8 cellular contexts compared by ENCODE assay signal in the genomic region with DNA sequence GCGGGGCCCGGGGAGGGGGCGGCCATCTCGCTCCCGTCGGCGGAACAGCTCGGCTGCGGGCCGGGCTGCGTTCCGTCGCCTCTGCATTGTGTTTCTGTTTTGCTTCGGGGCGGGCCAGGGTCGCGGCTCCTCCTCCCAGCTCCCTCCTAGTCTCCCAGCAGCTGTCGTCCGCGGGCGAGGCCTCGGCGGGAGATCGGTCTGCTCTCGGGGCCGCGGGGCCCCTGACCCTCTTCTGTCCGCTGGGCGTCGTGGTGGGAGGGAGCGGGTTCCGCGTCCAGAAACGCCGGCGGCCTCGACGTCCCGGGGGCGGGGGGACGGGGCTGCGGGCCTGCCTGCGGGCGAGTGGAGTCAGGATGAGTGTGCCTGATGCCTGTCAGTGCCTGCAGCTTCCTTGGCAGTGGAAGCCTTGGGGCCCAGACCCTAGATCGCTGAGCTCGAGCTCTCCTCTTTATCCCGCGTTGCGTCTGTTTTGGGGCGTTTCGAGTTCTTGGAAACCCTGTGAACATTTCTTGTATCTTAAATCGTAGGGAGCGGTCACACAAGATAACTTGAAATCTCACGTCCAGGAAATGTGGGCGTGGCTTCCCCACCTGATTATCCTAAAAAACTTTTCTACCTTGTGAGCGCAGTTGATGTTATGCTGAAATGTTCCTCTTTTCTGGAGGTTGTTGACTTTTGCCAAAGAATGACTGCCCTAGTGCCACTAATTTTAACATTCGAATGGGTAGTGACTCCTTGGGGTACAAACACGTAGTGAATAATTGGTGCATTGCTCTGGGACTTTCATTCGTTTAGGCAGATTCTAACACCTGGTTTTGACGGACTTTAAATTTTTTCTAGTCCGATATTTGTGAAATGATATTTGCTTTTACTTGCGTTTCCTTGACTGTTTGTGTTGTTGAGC. TPM values are rescaled to one million over a fixed set of nuclear protein-coding genes. Genes with fewer than 3 reads are reported as not detected.
DNase-seq lines count a peak whose midpoint lies in the region; ATAC-seq and TF ChIP-seq lines count a peak whose summit lies in the region.

No MANE protein-coding gene starts in this region.

- TF ChIP-seq CTCF in colonic mucosa (IDR thresholded peaks at IDR 0.05), result no peak

- intact Hi-C loops in colonic mucosa (cut with DNase I), result no loop called here
- intact Hi-C loops in left colon (cut with DNase I, micrococcal nuclease), result no loop called here

- peaks cover 41% of the 10 kb centered on the region for H3K36me3 Mint-ChIP-seq in activated T-cell treated with anti-CD3 and anti-CD28 coated beads, Interleukin-2, amount 50 U/mL, for 24 hours (ENCODE audit: low read depth)

- H3K9ac ChIP-seq in colonic mucosa (ENCODE audit: low read depth in 2 of 2, low read length in 2 of 2), result peak overlapping the region; percentile 67 to 86

- peak overlapping the region; percentile 90 for H3K4me3 Mint-ChIP-seq in activated T-cell treated with anti-CD3 and anti-CD28 coated beads, Interleukin-2, amount 50 U/mL, for 24 hours

- in situ Hi-C loops in HAP-1 (cut with MboI; ENCODE audit: low sequenced_read_pairs), result no loop called here

- no peaks in the 10 kb centered on the region for H3K9me3 Mint-ChIP-seq in activated T-cell treated with anti-CD3 and anti-CD28 coated beads, Interleukin-2, amount 50 U/mL, for 24 hours

- no peak for DNase-seq in activated T-cell treated with anti-CD3 and anti-CD28 coated beads, Interleukin-2, amount 50 U/mL, for 24 hours
- no peak for DNase-seq in activated T-cell treated with anti-CD3 and anti-CD28 coated beads, Interleukin-2, amount 50 U/mL, for 1 hour
- peak; percentile 64 to 82 for DNase-seq in HAP-1 (ENCODE audit: low spot score in 2 of 2)
- DNase-seq in LoVo (ENCODE audit: low spot score), result peak; percentile 50
- DNase-seq in SK-N-DZ (ENCODE audit: low spot score), result peak; percentile 66
- peak; percentile 82 for DNase-seq in colonic mucosa
- DNase-seq in left colon, result peak; percentile 65 to 83
- DNase-seq in stimulated activated CD8-positive, alpha-beta memory T cell treated with anti-CD3 and anti-CD28 coated beads, Interleukin-12 subunit alpha, Interleukin-12 subunit beta, amount 100 ng/mL, for 1 hour (ENCODE audit: low read depth), result peak; percentile 17

- ATAC-seq in left colon, result peak; percentile 48

- H3K9me3 ChIP-seq in HAP-1, result no peaks in the 10 kb centered on the region
- H3K9me3 ChIP-seq in colonic mucosa, result no peaks in the 10 kb centered on the region

- H3K4me1 ChIP-seq in HAP-1 (peaks cover 5% of the 10 kb centered on the region), colonic mucosa (no peaks in the 10 kb centered on the region)

- peak overlapping the region; percentile 99 for H3K27ac ChIP-seq in colonic mucosa

- H3K27me3 ChIP-seq in HAP-1 (ENCODE audit: low read depth) (no peaks in the 10 kb centered on the region), colonic mucosa (no peaks in the 10 kb centered on the region)

- H3K4me3 ChIP-seq in HAP-1, result peak overlapping the region; percentile 88
- H3K4me3 ChIP-seq in colonic mucosa, result peak overlapping the region; percentile 86

- peak overlapping the region; percentile 97 for H3K27ac Mint-ChIP-seq in activated T-cell treated with anti-CD3 and anti-CD28 coated beads, Interleukin-2, amount 50 U/mL, for 24 hours

- no peaks in the 10 kb centered on the region for H3K27me3 Mint-ChIP-seq in activated T-cell treated with anti-CD3 and anti-CD28 coated beads, Interleukin-2, amount 50 U/mL, for 24 hours

- no peaks in the 10 kb centered on the region; the same call in none of the 2 replicates for H3K36me3 ChIP-seq in HAP-1 (replicated peaks)
- H3K36me3 ChIP-seq in colonic mucosa, result no peaks in the 10 kb centered on the region

- H3K4me1 Mint-ChIP-seq in activated T-cell treated with anti-CD3 and anti-CD28 coated beads, Interleukin-2, amount 50 U/mL, for 24 hours (ENCODE audit: low read depth), result peaks cover 41% of the 10 kb centered on the region

RNA-seq across cellular contexts. Expression of a gene that starts 0.7 kb away (rescaled TPM):
- 16.7 and 20.8 TPM in 2 replicates for polyA plus RNA-seq in SK-N-DZ (2014; cell fraction: cytosol; rRNA removed)
- polyA plus RNA-seq in SK-N-DZ (2014; cell fraction: nucleus; rRNA removed), result 22.0 and 22.6 TPM in 2 replicates
- total RNA-seq in colonic mucosa (10 to 100 TPM; 18.5 to 28.9 TPM), left colon (10 to 100 TPM; 23.4 to 29.7 TPM)

Comparison
In these comparisons a context has a peak if more than half of its experiments do, and no peak if none do; other contexts are left out.
1. DNase-seq: peak in HAP-1 (2 of 2), LoVo (single experiment), SK-N-DZ (single experiment), colonic mucosa (single experiment), left colon (2 of 2) and stimulated activated CD8-positive, alpha-beta memory T cell treated with anti-CD3 and anti-CD28 coated beads, Interleukin-12 subunit alpha, Interleukin-12 subunit beta, amount 100 ng/mL, for 1 hour (single experiment); none in activated T-cell treated with anti-CD3 and anti-CD28 coated beads, Interleukin-2, amount 50 U/mL, for 24 hours (single experiment) and activated T-cell treated with anti-CD3 and anti-CD28 coated beads, Interleukin-2, amount 50 U/mL, for 1 hour (single experiment).